In the genomic region with DNA sequence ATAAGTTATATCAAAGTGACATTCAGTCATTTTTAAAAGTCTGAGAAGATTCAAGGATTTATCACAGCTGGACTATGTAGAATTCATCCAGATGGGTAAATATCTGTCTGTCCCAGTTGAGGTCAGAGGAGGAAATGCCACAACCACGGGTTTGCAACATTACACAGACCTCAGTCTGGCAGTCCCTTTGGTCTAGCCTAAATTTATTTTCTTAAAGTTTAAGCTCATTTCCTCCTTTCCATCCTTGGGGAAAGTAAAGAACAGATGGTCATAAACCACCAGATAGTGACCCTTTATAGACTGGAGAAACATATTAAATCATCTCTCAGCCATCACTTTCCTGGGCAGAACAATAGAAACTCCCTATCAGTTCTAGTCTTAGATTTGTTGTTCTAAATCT, we compare ENCODE assay signal across 15 cellular contexts.
DNase-seq lines count a peak whose midpoint lies in the region; ATAC-seq and TF ChIP-seq lines count a peak whose summit lies in the region.
"Had no signal": no experiment of that assay in that cellular context is flagged by ENCODE, and none has a peak within 500 bp of the region (broad histone marks: within the 10 kb centered on the region; RNA-seq: fewer than 3 reads in every experiment).

No MANE protein-coding gene starts in this region.

- no peak overlapping the region for H3K4me3 Mint-ChIP-seq in stimulated activated effector memory CD8-positive, alpha-beta T cell treated with anti-CD3 and anti-CD28 coated beads, Interleukin-12 subunit alpha, Interleukin-12 subunit beta, amount 100 ng/mL, for 72 hours
- H3K4me3 Mint-ChIP-seq in activated CD4-positive, alpha-beta memory T cell treated with anti-CD3 and anti-CD28 coated beads for 36 hours: no peak overlapping the region
- H3K4me3 Mint-ChIP-seq: activated CD8-positive, alpha-beta T cell treated with anti-CD3 and anti-CD28 coated beads for 36 hours; CD4-positive, alpha-beta T cell; IgD-negative memory B cell had no signal

- TF ChIP-seq CTCF in esophagus muscularis mucosa (IDR thresholded peaks at IDR 0.05) (no peak), hepatocyte (IDR thresholded peaks at IDR 0.05; ENCODE audit: poor library complexity) (no peak)

- no peak overlapping the region for H3K4me2 ChIP-seq in hepatocyte

- H3K9me2 ChIP-seq in hepatocyte (replicated peaks; ENCODE audit: insufficient read depth): no peaks in the 10 kb centered on the region

- no peaks in the 10 kb centered on the region for H3K36me3 Mint-ChIP-seq in stimulated activated effector memory CD8-positive, alpha-beta T cell treated with anti-CD3 and anti-CD28 coated beads, Interleukin-12 subunit alpha, Interleukin-12 subunit beta, amount 100 ng/mL, for 72 hours
- no peaks in the 10 kb centered on the region for H3K36me3 Mint-ChIP-seq in activated CD4-positive, alpha-beta memory T cell treated with anti-CD3 and anti-CD28 coated beads for 36 hours
- H3K36me3 Mint-ChIP-seq: IgD-negative memory B cell had no signal

- H3K4me1 Mint-ChIP-seq in stimulated activated effector memory CD8-positive, alpha-beta T cell treated with anti-CD3 and anti-CD28 coated beads, Interleukin-12 subunit alpha, Interleukin-12 subunit beta, amount 100 ng/mL, for 72 hours: no peaks in the 10 kb centered on the region
- H3K4me1 Mint-ChIP-seq in activated CD4-positive, alpha-beta memory T cell treated with anti-CD3 and anti-CD28 coated beads for 36 hours (ENCODE audit: low read depth): no peaks in the 10 kb centered on the region
- H3K4me1 Mint-ChIP-seq: IgD-negative memory B cell had no signal

- H3K4me3 ChIP-seq in esophagus muscularis mucosa (no peak overlapping the region), hepatocyte (no peak overlapping the region)

- POLR2A ChIA-PET in activated CD4-positive, alpha-beta memory T cell treated with anti-CD3 and anti-CD28 coated beads for 36 hours (lab: Charles Lee): no interaction called here

- H3K27ac ChIP-seq in esophagus muscularis mucosa (replicated peaks in 1 of 4) (no peak overlapping the region), hepatocyte (no peak overlapping the region)

- no peak for TF ChIP-seq POLR2A in esophagus muscularis mucosa (IDR thresholded peaks at IDR 0.05; ENCODE audit: low read depth)

- no peak overlapping the region for H2AFZ ChIP-seq in hepatocyte

- no peak for ATAC-seq in stimulated activated effector memory CD8-positive, alpha-beta T cell treated with anti-CD3 and anti-CD28 coated beads, Interleukin-12 subunit alpha, Interleukin-12 subunit beta, amount 100 ng/mL, for 72 hours
- ATAC-seq: activated CD8-positive, alpha-beta T cell treated with anti-CD3 and anti-CD28 coated beads for 36 hours; stimulated activated naive CD8-positive, alpha-beta T cell treated with anti-CD3 and anti-CD28 coated beads, Interleukin-15, Interleukin-2, amounts not matched to agents 100 U/mL and 50 U/mL, for 24 hours had no signal

- H3K9me3 ChIP-seq in esophagus muscularis mucosa (no peaks in the 10 kb centered on the region), hepatocyte (ENCODE audit: low read depth) (no peaks in the 10 kb centered on the region)

- intact Hi-C loops in esophagus muscularis mucosa (cut with DNase I): no loop called here
- intact Hi-C loops in activated CD4-positive, alpha-beta memory T cell treated with anti-CD3 and anti-CD28 coated beads for 36 hours (cut with micrococcal nuclease): no loop called here

- no peaks in the 10 kb centered on the region for H3K79me2 ChIP-seq in hepatocyte

- DNase-seq in GM04504 (ENCODE audit: low read depth) (peak; percentile 77), OCI-M1 (lab: John Stamatoyannopoulos, UW) (peak; percentile 56), fibroblast of gingiva (ENCODE audit: low read depth) (peak; percentile 86), non-pigmented ciliary epithelial cell (ENCODE audit: low read depth) (peak; percentile 55), esophagus muscularis mucosa (ENCODE audit: extremely low spot score) (no peak), hepatocyte (ENCODE audit: low spot score) (no peak)
- DNase-seq in stimulated activated effector memory CD8-positive, alpha-beta T cell treated with anti-CD3 and anti-CD28 coated beads, Interleukin-12 subunit alpha, Interleukin-12 subunit beta, amount 100 ng/mL, for 72 hours (ENCODE audit: low spot score in 2 of 2): no peak
- no peak for DNase-seq in activated CD4-positive, alpha-beta memory T cell treated with anti-CD3 and anti-CD28 coated beads for 36 hours
- DNase-seq: activated CD8-positive, alpha-beta T cell treated with anti-CD3 and anti-CD28 coated beads for 36 hours; CD4-positive, alpha-beta T cell; effector CD8-positive, alpha-beta T cell; NCI-H146; stimulated activated naive CD8-positive, alpha-beta T cell treated with anti-CD3 and anti-CD28 coated beads, Interleukin-15, Interleukin-2, amounts not matched to agents 100 U/mL and 50 U/mL, for 24 hours; T-helper 9 cell had no signal

- no peaks in the 10 kb centered on the region for H3K27me3 ChIP-seq in esophagus muscularis mucosa
- H3K27me3 ChIP-seq in hepatocyte: no peaks in the 10 kb centered on the region

- no peak for TF ChIP-seq EP300 in esophagus muscularis mucosa (IDR thresholded peaks at IDR 0.05)

- H4K20me1 ChIP-seq in hepatocyte (ENCODE audit: insufficient read depth, poor library complexity, severe bottlenecking): no peaks in the 10 kb centered on the region

- WGBS in esophagus muscularis mucosa: 24% methylated on average over 1 of the region's 1 CpG
- 38% methylated on average over 1 of the region's 1 CpG for WGBS in hepatocyte (ENCODE audit: low lambda C conversion rate, missing lambda C conversion rate)

- peaks cover 0 to 20% (median 6%) of the 10 kb centered on the region in 4 donors for H3K4me1 ChIP-seq in esophagus muscularis mucosa
- no peaks in the 10 kb centered on the region for H3K4me1 ChIP-seq in hepatocyte (ENCODE audit: insufficient read depth)

- H3K36me3 ChIP-seq in esophagus muscularis mucosa: no peaks in the 10 kb centered on the region
- no peaks in the 10 kb centered on the region for H3K36me3 ChIP-seq in hepatocyte (replicated peaks; ENCODE audit: insufficient read depth, low read depth)

- CTCF ChIA-PET in activated CD4-positive, alpha-beta memory T cell treated with anti-CD3 and anti-CD28 coated beads for 36 hours (lab: Charles Lee): no interaction called here

- peaks cover 1% of the 10 kb centered on the region for H3K9me3 Mint-ChIP-seq in stimulated activated effector memory CD8-positive, alpha-beta T cell treated with anti-CD3 and anti-CD28 coated beads, Interleukin-12 subunit alpha, Interleukin-12 subunit beta, amount 100 ng/mL, for 72 hours
- H3K9me3 Mint-ChIP-seq in activated CD4-positive, alpha-beta memory T cell treated with anti-CD3 and anti-CD28 coated beads for 36 hours: no peaks in the 10 kb centered on the region
- H3K9me3 Mint-ChIP-seq: activated CD8-positive, alpha-beta T cell treated with anti-CD3 and anti-CD28 coated beads for 36 hours; CD4-positive, alpha-beta T cell; IgD-negative memory B cell had no signal

- H3K27me3 Mint-ChIP-seq in activated CD4-positive, alpha-beta memory T cell treated with anti-CD3 and anti-CD28 coated beads for 36 hours: no peaks in the 10 kb centered on the region
- H3K27me3 Mint-ChIP-seq: activated CD8-positive, alpha-beta T cell treated with anti-CD3 and anti-CD28 coated beads for 36 hours; CD4-positive, alpha-beta T cell had no signal

- no peak overlapping the region for H3K27ac Mint-ChIP-seq in stimulated activated effector memory CD8-positive, alpha-beta T cell treated with anti-CD3 and anti-CD28 coated beads, Interleukin-12 subunit alpha, Interleukin-12 subunit beta, amount 100 ng/mL, for 72 hours
- no peak overlapping the region for H3K27ac Mint-ChIP-seq in activated CD4-positive, alpha-beta memory T cell treated with anti-CD3 and anti-CD28 coated beads for 36 hours
- H3K27ac Mint-ChIP-seq: activated CD8-positive, alpha-beta T cell treated with anti-CD3 and anti-CD28 coated beads for 36 hours; CD4-positive, alpha-beta T cell; IgD-negative memory B cell had no signal

Comparison
In these comparisons a context has a peak if more than half of its experiments do, and no peak if none do; other contexts are left out.
1. DNase-seq: peak in GM04504 (single experiment), OCI-M1 (single experiment), fibroblast of gingiva (single experiment) and non-pigmented ciliary epithelial cell (single experiment); none in stimulated activated effector memory CD8-positive, alpha-beta T cell treated with anti-CD3 and anti-CD28 coated beads, Interleukin-12 subunit alpha, Interleukin-12 subunit beta, amount 100 ng/mL, for 72 hours (0 of 2), esophagus muscularis mucosa (single experiment), activated CD4-positive, alpha-beta memory T cell treated with anti-CD3 and anti-CD28 coated beads for 36 hours (single experiment) and hepatocyte (single experiment).